In genomic region chr20:33951171-33951570, GRCh38 we compare ENCODE assay signal across 24 cellular contexts. TPM values are rescaled to one million over a fixed set of nuclear protein-coding genes. Genes with fewer than 3 reads are reported as not detected.
DNase-seq lines count a peak whose midpoint lies in the region; ATAC-seq, FAIRE-seq and TF ChIP-seq lines count a peak whose summit lies in the region.
"Had no signal": no experiment of that assay in that cellular context is flagged by ENCODE, and none has a peak within 500 bp of the region (broad histone marks: within the 10 kb centered on the region; RNA-seq: fewer than 3 reads in every experiment).

No MANE protein-coding gene starts in this region.

- H3K14ac ChIP-seq in neuronal stem cell (ENCODE audit: low read length), result no peak overlapping the region

- H3K4ac ChIP-seq in neuronal stem cell (ENCODE audit: low read length), result no peak overlapping the region

- DNase-seq in HepG2 (ENCODE audit: low spot score), result no peak
- no peak for DNase-seq in right lobe of liver
- DNase-seq in amniotic epithelial cell (ENCODE audit: low read depth), result peak; percentile 6
- DNase-seq in neuronal stem cell (ENCODE audit: low spot score), result no peak
- no peak for DNase-seq in kidney
- DNase-seq in HCEC 1CT, result no peak
- DNase-seq: AML-193; CD4-positive, alpha-beta memory T cell; CD8-positive, alpha-beta memory T cell; COR-L47; DMS 273 treated with DMSO at 0.1 percent for 48 hours; DMS153; DMS53; DMS79; DND-41; EL; GDM1 had no signal

- TF ChIP-seq RAD21 in HepG2 (CRISPR knock-in tag; IDR thresholded peaks at IDR 0.05), result no peak

- no peak overlapping the region for H2BK15ac ChIP-seq in neuronal stem cell (ENCODE audit: low read length)

- BruUV-seq in HepG2 (replicated peaks; lab: Mats Ljungman, UMichigan), result no TSS peak

- POLR2A ChIA-PET in HepG2 (lab: Yijun Ruan, JAX), result interaction anchor here (0.7 kb wide), 1 partner anchor 56 kb away, joined by 3 read pairs; no protein-coding TSS in a partner anchor

- no peak overlapping the region for H2AK5ac ChIP-seq in neuronal stem cell (ENCODE audit: low read depth, low read length)

- H3K4me3 ChIP-seq in HepG2 (replicated peaks in 1 of 3; ENCODE audit: insufficient read depth in 1 of 3, low read depth in 2 of 3, low read length in 3 of 3) (no peak overlapping the region), right lobe of liver (no peak overlapping the region), neuronal stem cell (ENCODE audit: low read length in 2 of 2) (no peak overlapping the region), kidney (ENCODE audit: low read length in 2 of 2) (no peak overlapping the region)
- H3K4me3 ChIP-seq: A549; BLaER1 treated with 17β-estradiol and CSF1 and Interleukin-3, amounts not matched to agents 10 nM and 100 nM; GM12878 had no signal

- H4K91ac ChIP-seq in neuronal stem cell (ENCODE audit: low read depth, low read length, poor library complexity), result no peak overlapping the region

- no peak overlapping the region for H3K18ac ChIP-seq in neuronal stem cell (ENCODE audit: low read length)

- TF ChIP-seq CTCF in HepG2 (CRISPR knock-in tag; IDR thresholded peaks at IDR 0.05) (no peak), right lobe of liver (IDR thresholded peaks at IDR 0.05) (no peak), kidney (IDR thresholded peaks at IDR 0.05; ENCODE audit: borderline replicate concordance, extremely low read depth, insufficient read depth) (no peak)

- no peak for TF ChIP-seq EP300 in HepG2 (IDR thresholded peaks at IDR 0.05; ENCODE audit: low read depth in 2 of 2, low read length in 2 of 2)
- no peak for TF ChIP-seq EP300 in HepG2 (CRISPR knock-in tag; IDR thresholded peaks at IDR 0.05; ENCODE audit: borderline replicate concordance)

- no peak overlapping the region for H3K4me2 ChIP-seq in HepG2 (ENCODE audit: low read depth, low read length)
- H3K4me2 ChIP-seq in neuronal stem cell (ENCODE audit: insufficient read depth, low read length, poor library complexity, severe bottlenecking), result no peak overlapping the region
- H3K4me2 ChIP-seq: A549; BLaER1 treated with 17β-estradiol and CSF1 and Interleukin-3, amounts not matched to agents 10 nM and 100 nM had no signal

- no peaks in the 10 kb centered on the region; the same call in 1 of the 2 replicates for H3K4me1 ChIP-seq in HepG2 (ENCODE audit: insufficient read depth, low read length)
- no peaks in the 10 kb centered on the region for H3K4me1 ChIP-seq in right lobe of liver
- no peaks in the 10 kb centered on the region for H3K4me1 ChIP-seq in neuronal stem cell (ENCODE audit: control insufficient read depth in 2 of 2, insufficient read depth in 1 of 2, low read depth in 1 of 2, low read length in 2 of 2)
- H3K4me1 ChIP-seq in kidney (ENCODE audit: control insufficient read depth in 1 of 2, insufficient read depth in 1 of 2, low read depth in 1 of 2, low read length in 2 of 2), result no peaks in the 10 kb centered on the region
- H3K4me1 ChIP-seq: A549; BLaER1 treated with 17β-estradiol and CSF1 and Interleukin-3, amounts not matched to agents 10 nM and 100 nM had no signal

- H3K36me3 ChIP-seq in HepG2 (replicated peaks in 1 of 2; ENCODE audit: control insufficient read depth in 1 of 2, insufficient read depth in 2 of 2, low read length in 2 of 2) (no peaks in the 10 kb centered on the region), right lobe of liver (no peaks in the 10 kb centered on the region), neuronal stem cell (replicated peaks in 1 of 2; ENCODE audit: control insufficient read depth in 2 of 2, insufficient read depth in 2 of 2, low read length in 2 of 2) (no peaks in the 10 kb centered on the region), kidney (ENCODE audit: control insufficient read depth in 1 of 2, insufficient read depth in 2 of 2, low read length in 2 of 2) (no peaks in the 10 kb centered on the region)
- H3K36me3 ChIP-seq: BLaER1 treated with 17β-estradiol and CSF1 and Interleukin-3, amounts not matched to agents 10 nM and 100 nM had no signal

- no peak overlapping the region for H3K27ac ChIP-seq in HepG2 (ENCODE audit: extremely low read length, insufficient read depth, low read length)
- H3K27ac ChIP-seq in right lobe of liver, result no peak overlapping the region
- H3K27ac ChIP-seq in neuronal stem cell (replicated peaks; ENCODE audit: low read length), result no peak overlapping the region
- no peak overlapping the region for H3K27ac ChIP-seq in kidney (ENCODE audit: low read depth in 2 of 2, low read length in 2 of 2)
- H3K27ac ChIP-seq: 22Rv1; A549; BLaER1 treated with 17β-estradiol and CSF1 and Interleukin-3, amounts not matched to agents 10 nM and 100 nM; C4-2B had no signal

- no peak overlapping the region for H2BK120ac ChIP-seq in neuronal stem cell (ENCODE audit: low read depth, low read length)

- no peak for FAIRE-seq in HepG2 (lab: Jason Lieb, UNC)
- FAIRE-seq in kidney (lab: Jason Lieb, UNC), result no peak
- FAIRE-seq: A549, GM12878, GM12892, GM18507 had no signal

- TF ChIP-seq POLR2A in HepG2 (IDR thresholded peaks at IDR 0.05; ENCODE audit: insufficient read depth in 1 of 2, low read depth in 2 of 2, low read length in 2 of 2), result no peak
- TF ChIP-seq POLR2A in right lobe of liver (IDR thresholded peaks at IDR 0.05), result no peak

- H4K20me1 ChIP-seq in HepG2 (ENCODE audit: insufficient read depth, low read length), result no peaks in the 10 kb centered on the region
- H4K20me1 ChIP-seq: BLaER1 treated with 17β-estradiol and CSF1 and Interleukin-3, amounts not matched to agents 10 nM and 100 nM had no signal

- H2BK5ac ChIP-seq in neuronal stem cell (ENCODE audit: low read length), result no peak overlapping the region

- CTCF ChIA-PET in HepG2 (lab: Yijun Ruan, JAX; ENCODE audit: low intra/inter-chr PET ratio, low total read pairs), result no interaction called here

- H3K79me1 ChIP-seq in neuronal stem cell (ENCODE audit: low read depth, low read length), result no peaks in the 10 kb centered on the region

- no peak overlapping the region for H2AFZ ChIP-seq in HepG2 (ENCODE audit: low read length)
- no peak overlapping the region for H2AFZ ChIP-seq in neuronal stem cell (ENCODE audit: low read length)

- no peak overlapping the region for H2BK12ac ChIP-seq in neuronal stem cell (ENCODE audit: low read length)

- H3K9me3 ChIP-seq in HepG2 (ENCODE audit: low read length), result peaks cover 22% of the 10 kb centered on the region
- H3K9me3 ChIP-seq in right lobe of liver, result no peaks in the 10 kb centered on the region
- peaks cover 7 to 10% of the 10 kb centered on the region in 2 donors for H3K9me3 ChIP-seq in neuronal stem cell (replicated peaks in 1 of 2; ENCODE audit: control insufficient read depth in 2 of 2, insufficient read depth in 1 of 2, low read depth in 1 of 2, low read length in 2 of 2)
- H3K9me3 ChIP-seq in kidney (ENCODE audit: control insufficient read depth in 1 of 2, low read length in 2 of 2), result peaks cover 5 to 13% of the 10 kb centered on the region in 2 donors

- in situ Hi-C loops in HepG2 (cut with HindIII; ENCODE audit: extremely low pct_ligation_motif_present, low pct_unique_long_range_greater_than_20kb), result no loop called here

- peak overlapping the region; percentile 74 for H4K8ac ChIP-seq in neuronal stem cell (ENCODE audit: low read depth, low read length)

- H3K9ac ChIP-seq in HepG2 (ENCODE audit: insufficient read depth, low read depth, low read length) (no peak overlapping the region), neuronal stem cell (ENCODE audit: low read depth, low read length, poor library complexity) (no peak overlapping the region), kidney (ENCODE audit: low read length in 2 of 2) (no peak overlapping the region)
- H3K9ac ChIP-seq: BLaER1 treated with 17β-estradiol and CSF1 and Interleukin-3, amounts not matched to agents 10 nM and 100 nM had no signal

- H3K79me2 ChIP-seq in HepG2 (ENCODE audit: insufficient read depth, low read length), result no peaks in the 10 kb centered on the region

- H3K27me3 ChIP-seq in HepG2 (ENCODE audit: control insufficient read depth in 1 of 2, insufficient read depth in 2 of 2, low read length in 2 of 2) (peaks cover 0 to 19% of the 10 kb centered on the region in 2 experiments; a peak in 3 of 5 replicates), right lobe of liver (no peaks in the 10 kb centered on the region), neuronal stem cell (ENCODE audit: control insufficient read depth in 3 of 3, insufficient read depth in 3 of 3, low read depth in 1 of 3, low read length in 3 of 3) (peaks cover 0 to 5% (median 0%) of the 10 kb centered on the region in 3 experiments)
- H3K27me3 ChIP-seq: BLaER1 treated with 17β-estradiol and CSF1 and Interleukin-3, amounts not matched to agents 10 nM and 100 nM had no signal

- no peak for ATAC-seq in HepG2
- no peak for ATAC-seq in right lobe of liver
- ATAC-seq: A549, GM12878 had no signal

- no peak overlapping the region for H3K23ac ChIP-seq in neuronal stem cell (ENCODE audit: low read depth, low read length, poor library complexity)

- intact Hi-C loops in HepG2 (cut with micrococcal nuclease; ENCODE audit: unreplicated experiment) (no loop called here), right lobe of liver (cut with DNase I) (no loop called here), kidney (cut with DNase I) (no loop called here)

RNA-seq across cellular contexts. Expression of gene RALY, which starts 42.5 kb away (rescaled TPM):
- 186 and 213 TPM in 2 replicates for total RNA-seq in HepG2 (2016; rRNA removed; fragmentation: Illumina TruSeq; extraction: Trizol)
- 149 TPM in 2 replicates for total RNA-seq in HepG2 (2016; cell fraction: cytosol; rRNA removed; fragmentation: Illumina TruSeq; extraction: Trizol; ENCODE audit: low read depth)
- 189 and 205 TPM in 2 replicates for total RNA-seq in HepG2 (2016; cell fraction: insoluble cytoplasmic fraction; rRNA removed; fragmentation: Illumina TruSeq; extraction: Trizol)
- total RNA-seq in HepG2 (2016; cell fraction: membrane; rRNA removed; fragmentation: Illumina TruSeq; extraction: Trizol), result 212 and 253 TPM in 2 replicates
- total RNA-seq in HepG2 (2016; cell fraction: nucleus; rRNA removed; fragmentation: Illumina TruSeq; extraction: Trizol), result 108 and 117 TPM in 2 replicates
- polyA plus RNA-seq in HepG2 (2011; rRNA removed), result 178 and 179 TPM in 2 replicates
- 154 and 230 TPM in 2 replicates for polyA plus RNA-seq in HepG2 (2011; cell fraction: cytosol; rRNA removed)
- 90.5 and 93.6 TPM in 2 replicates for polyA plus RNA-seq in HepG2 (2011; cell fraction: nucleus; rRNA removed)
- 139 and 151 TPM in 2 replicates for polyA plus RNA-seq in HepG2 (2012)
- 205 and 264 TPM in 2 replicates for polyA plus RNA-seq in HepG2 (2016; cell fraction: cytosol; fragmentation: Illumina TruSeq; extraction: Trizol; ENCODE audit: low read depth)
- polyA plus RNA-seq in HepG2 (2016; cell fraction: insoluble cytoplasmic fraction; fragmentation: Illumina TruSeq; extraction: Trizol; ENCODE audit: low read depth), result 400 and 432 TPM in 2 replicates
- 287 and 342 TPM in 2 replicates for polyA plus RNA-seq in HepG2 (2016; cell fraction: membrane; fragmentation: Illumina TruSeq; extraction: Trizol; ENCODE audit: low read depth)
- 252 and 257 TPM in 2 replicates for polyA plus RNA-seq in HepG2 (2016; cell fraction: nucleus; fragmentation: Illumina TruSeq; extraction: Trizol; ENCODE audit: insufficient read depth, low read depth)
- 148 and 200 TPM in 2 replicates for polyA minus RNA-seq in HepG2 (2011; rRNA and poly(A)+ RNA removed; ENCODE audit: low replicate concordance)
- 99.8 and 102 TPM in 2 replicates for polyA minus RNA-seq in HepG2 (2011; cell fraction: cytosol; rRNA and poly(A)+ RNA removed)
- polyA minus RNA-seq in HepG2 (2011; cell fraction: nucleus; rRNA and poly(A)+ RNA removed), result 75.0 and 76.2 TPM in 2 replicates
- total RNA-seq in right lobe of liver, result 10 to 100 TPM; 24.8 to 42.1 (median 33.4) TPM
- polyA plus RNA-seq in neuronal stem cell (2013, experiment 1 of 2), result 147 TPM
- polyA plus RNA-seq in neuronal stem cell (2013, experiment 2 of 2), result 144 TPM
- 119 TPM for total RNA-seq in kidney
- 138 TPM for polyA plus RNA-seq in kidney (ENCODE audit: insufficient read depth, low read depth, low replicate concordance)
